In genomic region chrX:38806054-38806389, GRCh38 we compare ENCODE assay signal across 8 cellular contexts. TPM values are rescaled to one million over a fixed set of nuclear protein-coding genes. Genes with fewer than 3 reads are reported as not detected.
DNase-seq lines count a peak whose midpoint lies in the region; ATAC-seq and TF ChIP-seq lines count a peak whose summit lies in the region.

No MANE protein-coding gene starts in this region.

- intact Hi-C loops in ovary (cut with DNase I), result no loop called here

- H3K4me1 ChIP-seq in ACC112 (ENCODE audit: control insufficient read depth, insufficient read depth, low read length, unreplicated experiment), result peaks cover 18% of the 10 kb centered on the region
- H3K4me1 ChIP-seq in SJCRH30, result no peaks in the 10 kb centered on the region
- H3K4me1 ChIP-seq in ovary (ENCODE audit: insufficient read depth), result no peaks in the 10 kb centered on the region

- peak overlapping the region; percentile 91 for H3K27ac ChIP-seq in ACC112 (ENCODE audit: low read depth, low read length)
- peak overlapping the region; percentile 86 for H3K27ac ChIP-seq in SJCRH30
- peak overlapping the region; percentile 7 to 88 for H3K27ac ChIP-seq in ovary

- no peak for TF ChIP-seq POLR2A in ovary (IDR thresholded peaks at IDR 0.05)

- H3K79me2 ChIP-seq in ACC112 (ENCODE audit: control insufficient read depth, insufficient read depth, low read length, unreplicated experiment), result peaks cover 38% of the 10 kb centered on the region

- ATAC-seq in GM18868 (IDR thresholded peaks at IDR 0.05; ENCODE audit: unreplicated experiment), result peak; percentile 1

- H3K27me3 ChIP-seq in ACC112 (ENCODE audit: insufficient read depth, low read length) (no peaks in the 10 kb centered on the region), SJCRH30 (no peaks in the 10 kb centered on the region), ovary (no peaks in the 10 kb centered on the region)

- H3K36me3 ChIP-seq in ACC112 (ENCODE audit: insufficient read depth, low read length) (no peaks in the 10 kb centered on the region), SJCRH30 (peaks cover 11% of the 10 kb centered on the region), ovary (no peaks in the 10 kb centered on the region)

- H3K9me3 ChIP-seq in SJCRH30 (replicated peaks) (no peaks in the 10 kb centered on the region), ovary (no peaks in the 10 kb centered on the region)

- peak in 1 of 2 experiments; percentile 40 for DNase-seq in SJCRH30
- DNase-seq in epithelial cell of proximal tubule (ENCODE audit: low read depth), result no peak
- peak in 1 of 5 donors; percentile 19 for DNase-seq in ovary
- no peak for DNase-seq in NCI-H187 (lab: John Stamatoyannopoulos, UW)
- no peak for DNase-seq in stimulated activated CD4-positive, alpha-beta T cell treated with anti-CD3 and anti-CD28 coated beads, Interleukin-2, amount 100 ng/mL, for 48 hours
- no peak for DNase-seq in hepatic stellate cell (ENCODE audit: low spot score)

- no peak for TF ChIP-seq EP300 in ovary (IDR thresholded peaks at IDR 0.05)

- H3K4me3 ChIP-seq in ACC112 (ENCODE audit: low read depth, low read length), result peak overlapping the region; percentile 92
- H3K4me3 ChIP-seq in SJCRH30, result peak overlapping the region; percentile 80
- H3K4me3 ChIP-seq in epithelial cell of proximal tubule (ENCODE audit: low read depth, low read length), result peak overlapping the region; percentile 76
- peak overlapping the region; percentile 61 for H3K4me3 ChIP-seq in ovary

- no peak overlapping the region for H2AFZ ChIP-seq in ACC112 (ENCODE audit: low read length, unreplicated experiment)

- TF ChIP-seq CTCF in epithelial cell of proximal tubule (conservative IDR thresholded peaks at IDR 0.05; ENCODE audit: low read depth, low read length) (no peak), ovary (IDR thresholded peaks at IDR 0.05) (no peak)

- 24 to 34% (median 30%) methylated on average over 10 of the region's 10 CpGs for WGBS in ovary, 3 donors

RNA-seq across cellular contexts. Expression of gene MID1IP1, which starts 4.8 kb away (rescaled TPM):
- 46.8 and 46.9 TPM in 2 replicates for total RNA-seq in SJCRH30 (2014; rRNA removed; shearing (Covaris generic))
- total RNA-seq in epithelial cell of proximal tubule (70.2 and 75.6 TPM in 2 replicates), ovary (10 to 100 TPM; 37.3 to 80.9 (median 54.0) TPM)
- 10 to 100 TPM; 14.5 to 60.4 TPM for polyA plus RNA-seq in ovary
